Comparison of ENCODE assay signal across 10 cellular contexts in genomic region chr15:68729789-68730201, GRCh38.
DNase-seq lines count a peak whose midpoint lies in the region; ATAC-seq and TF ChIP-seq lines count a peak whose summit lies in the region.
"Had no signal": no experiment of that assay in that cellular context is flagged by ENCODE, and none has a peak within 500 bp of the region (broad histone marks: within the 10 kb centered on the region; RNA-seq: fewer than 3 reads in every experiment).

No MANE protein-coding gene starts in this region.

- in situ Hi-C loops in gastrocnemius medialis (cut with MboI; ENCODE audit: low sequenced_read_pairs in 4 of 4): loop anchor here in 2 of 4 donors (5.0 kb wide), 1 partner anchor 148 kb away; no protein-coding TSS in a partner anchor

- H3K4me3 ChIP-seq in MG63: no peak overlapping the region
- no peak overlapping the region for H3K4me3 ChIP-seq in gastrocnemius medialis

- peak overlapping the region in 2 of 4 donors; percentile 58 to 64 for H3K27ac ChIP-seq in gastrocnemius medialis

- peak; percentile 22 to 41 for ATAC-seq in gastrocnemius medialis
- no peak for ATAC-seq in GM18498 (IDR thresholded peaks at IDR 0.05; ENCODE audit: unreplicated experiment)
- ATAC-seq in HG03097 (IDR thresholded peaks at IDR 0.05; ENCODE audit: low FRiP score, unreplicated experiment): no peak

- H3K27me3 ChIP-seq in MG63 (no peaks in the 10 kb centered on the region), gastrocnemius medialis (no peaks in the 10 kb centered on the region)

- H3K4me1 ChIP-seq in gastrocnemius medialis: peaks cover 0 to 4% of the 10 kb centered on the region in 2 donors

- DNase-seq in MG63 (peak; percentile 77), dermis blood vessel endothelial cell (peak; percentile 93), inferior parietal cortex (ENCODE audit: extremely low spot score) (peak; percentile 32), gastrocnemius medialis (no peak), DMS 273 (lab: John Stamatoyannopoulos, UW; ENCODE audit: unreplicated experiment) (no peak)
- no peak for DNase-seq in activated CD4-positive, CD25-positive, alpha-beta regulatory T cell treated with anti-CD3 and anti-CD28 coated beads, Interleukin-2, amount 50 U/mL, for 72 hours
- DNase-seq: activated CD4-positive, alpha-beta T cell treated with anti-CD3 and anti-CD28 coated beads for 1 hour had no signal

- intact Hi-C loops in gastrocnemius medialis (cut with DNase I; ENCODE audit: low total_unique reads): loop anchor here (1.0 to 5.0 kb wide), 2 partner anchors 98 to 146 kb away; no protein-coding TSS in a partner anchor

- H3K9me3 ChIP-seq in MG63 (no peaks in the 10 kb centered on the region), gastrocnemius medialis (no peaks in the 10 kb centered on the region)
- H3K9me3 ChIP-seq: SK-N-SH had no signal

- TF ChIP-seq POLR2A in gastrocnemius medialis (IDR thresholded peaks at IDR 0.05): no peak

- H3K36me3 ChIP-seq in MG63 (peaks cover 2% of the 10 kb centered on the region; the same call in 1 of the 2 replicates), gastrocnemius medialis (no peaks in the 10 kb centered on the region)

- TF ChIP-seq CTCF in gastrocnemius medialis (IDR thresholded peaks at IDR 0.05 in 4 of 5, conservative IDR thresholded peaks at IDR 0.05 in 1 of 5): no peak

Comparison
In these comparisons a context has a peak if more than half of its experiments do, and no peak if none do; other contexts are left out.
1. DNase-seq: peak in MG63 (single experiment), dermis blood vessel endothelial cell (single experiment) and inferior parietal cortex (single experiment); none in gastrocnemius medialis (0 of 2), activated CD4-positive, CD25-positive, alpha-beta regulatory T cell treated with anti-CD3 and anti-CD28 coated beads, Interleukin-2, amount 50 U/mL, for 72 hours (single experiment) and DMS 273 (single experiment).
2. ATAC-seq: peak in gastrocnemius medialis (2 of 2); none in GM18498 (single experiment) and HG03097 (single experiment).